In the genomic region with DNA sequence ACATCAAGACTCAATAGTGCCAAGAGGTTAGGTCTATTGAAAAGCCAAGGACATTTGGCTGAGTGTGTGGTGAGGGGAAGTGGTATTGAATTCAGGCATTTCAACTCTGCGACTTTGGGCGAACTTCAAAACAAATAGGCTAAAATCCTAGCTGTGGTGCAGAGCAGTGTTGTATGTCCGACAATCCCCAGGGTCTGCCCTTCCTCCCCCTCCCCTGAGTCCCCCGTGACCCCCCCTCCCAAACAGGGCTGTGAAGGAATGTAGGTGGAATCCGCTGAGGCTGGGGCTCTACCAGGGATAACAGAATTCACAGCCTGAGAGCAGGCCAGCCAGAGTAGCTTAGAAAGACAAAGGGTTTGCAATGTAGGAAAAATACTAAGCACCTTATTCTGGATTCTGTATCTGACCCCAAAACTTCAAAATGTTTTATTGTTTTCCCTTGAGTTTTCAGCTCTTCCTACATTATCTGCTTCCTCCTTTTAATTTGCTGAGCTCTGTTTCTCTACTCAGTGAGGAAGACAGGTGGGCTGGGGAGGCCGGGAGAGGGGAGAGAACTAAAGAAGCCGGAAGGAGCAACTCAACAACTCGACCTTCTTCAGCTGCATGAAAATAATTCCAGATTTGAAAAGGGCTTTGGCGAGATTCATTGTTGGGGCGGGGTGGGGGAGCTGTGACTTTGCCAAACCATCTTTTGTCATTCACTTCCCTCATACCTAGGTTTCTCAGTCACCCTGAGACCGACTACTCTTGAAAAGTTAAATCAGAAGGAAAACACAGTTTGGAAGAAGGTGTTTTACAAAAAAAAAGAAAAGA, we compare ENCODE assay signal across 14 cellular contexts.
DNase-seq lines count a peak whose midpoint lies in the region; ATAC-seq and TF ChIP-seq lines count a peak whose summit lies in the region.
"Had no signal": no experiment of that assay in that cellular context is flagged by ENCODE, and none has a peak within 500 bp of the region (broad histone marks: within the 10 kb centered on the region; RNA-seq: fewer than 3 reads in every experiment).

No MANE protein-coding gene starts in this region.

- no peak for TF ChIP-seq EP300 in ovary (IDR thresholded peaks at IDR 0.05)

- H3K4me3 ChIP-seq in AG10803 (ENCODE audit: low read length) (no peak overlapping the region; the same call in 1 of the 2 replicates), right cardiac atrium (ENCODE audit: low read length) (no peak overlapping the region), ovary (no peak overlapping the region)
- H3K4me3 ChIP-seq: A549 had no signal

- TF ChIP-seq POLR2A in ovary (IDR thresholded peaks at IDR 0.05), result no peak

- H3K27me3 ChIP-seq in right cardiac atrium (ENCODE audit: control insufficient read depth, insufficient read depth) (no peaks in the 10 kb centered on the region), ovary (no peaks in the 10 kb centered on the region)
- H3K27me3 ChIP-seq: neutrophil had no signal

- H3K9me3 ChIP-seq in right cardiac atrium (ENCODE audit: control insufficient read depth, low read length) (no peaks in the 10 kb centered on the region), ovary (no peaks in the 10 kb centered on the region)
- H3K9me3 ChIP-seq: A549, neutrophil had no signal

- ATAC-seq in right cardiac atrium (peak; percentile 32 to 61), HG03135 (IDR thresholded peaks at IDR 0.05; ENCODE audit: unreplicated experiment) (no peak)
- ATAC-seq: A549 had no signal

- H3K4me1 ChIP-seq in right cardiac atrium (ENCODE audit: control insufficient read depth, insufficient read depth, low read length) (no peaks in the 10 kb centered on the region), ovary (ENCODE audit: insufficient read depth) (peaks cover 15% of the 10 kb centered on the region)
- H3K4me1 ChIP-seq: A549 had no signal

- H3K36me3 ChIP-seq in ovary, result no peaks in the 10 kb centered on the region
- H3K36me3 ChIP-seq: neutrophil had no signal

- DNase-seq in AG10803 (ENCODE audit: low read depth) (peak; percentile 56), caudate nucleus (lab: John Stamatoyannopoulos, UW) (peak in 11 of 61 donors; percentile 3 to 40 (median 14)), right cardiac atrium (peak in 2 of 3 donors; percentile 46 to 59), ovary (peak; percentile 59 to 78 (median 76)), middle frontal gyrus (ENCODE audit: extremely low spot score, low spot score) (no peak), GOT3 (lab: John Stamatoyannopoulos, UW) (no peak), NCI-H524 treated with DMSO at 0.1 percent for 48 hours (lab: John Stamatoyannopoulos, UW) (no peak)
- DNase-seq: activated naive CD4-positive, alpha-beta T cell treated with anti-CD3 and anti-CD28 coated beads, Interleukin-2, amount 50 U/mL, for 16 hours; DMS 273 treated with DMSO at 0.1 percent for 48 hours; effector memory CD4-positive, alpha-beta T cell; stimulated activated CD4-positive, alpha-beta T cell treated with anti-CD3 and anti-CD28 coated beads, Interleukin-4, amount 100 ng/mL, for 4 hours had no signal

- intact Hi-C loops in right cardiac atrium (cut with DNase I), result no loop called here
- intact Hi-C loops in ovary (cut with DNase I), result no loop called here

- 21% methylated on average over 11 of the region's 11 CpGs for WGBS in right cardiac atrium
- WGBS in ovary, 3 donors, result 3 to 5% (median 3%) methylated on average over 11 of the region's 11 CpGs

- TF ChIP-seq CTCF in AG10803 (conservative IDR thresholded peaks at IDR 0.05; ENCODE audit: low read length), result no peak
- no peak for TF ChIP-seq CTCF in ovary (IDR thresholded peaks at IDR 0.05)

- H3K27ac ChIP-seq in caudate nucleus (ENCODE audit: low read depth, low read length), result peak overlapping the region; percentile 56
- no peak overlapping the region for H3K27ac ChIP-seq in right cardiac atrium (ENCODE audit: low read length)
- peak overlapping the region; percentile 54 to 84 for H3K27ac ChIP-seq in ovary
- H3K27ac ChIP-seq: A549, neutrophil had no signal

Comparison
In these comparisons a context has a peak if more than half of its experiments do, and no peak if none do; other contexts are left out.
1. DNase-seq: peak in AG10803 (single experiment), right cardiac atrium (2 of 3) and ovary (5 of 5); none in middle frontal gyrus (single experiment), GOT3 (single experiment) and NCI-H524 treated with DMSO at 0.1 percent for 48 hours (single experiment).